5 cellular contexts compared by ENCODE assay signal in the genomic region with DNA sequence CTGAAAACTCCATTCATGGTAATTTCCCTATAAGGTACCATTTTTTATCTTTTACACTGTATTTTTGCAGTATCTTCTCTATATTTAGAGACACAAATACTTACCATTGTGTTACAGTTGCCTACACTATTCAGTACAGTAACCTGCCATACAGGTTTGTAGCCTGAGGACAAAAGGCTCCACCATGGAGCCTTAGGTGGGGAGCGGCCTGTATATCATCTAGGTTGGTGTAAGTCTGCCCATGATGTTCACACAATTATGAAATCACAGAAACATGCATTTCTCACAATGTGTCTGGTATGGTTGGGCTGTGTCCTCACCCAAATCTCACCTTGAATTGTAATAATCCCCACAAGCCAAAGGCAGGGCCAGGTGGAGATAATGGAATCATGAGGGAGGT.
"Had no signal": no experiment of that assay in that cellular context is flagged by ENCODE, and none has a peak within 500 bp of the region (broad histone marks: within the 10 kb centered on the region; RNA-seq: fewer than 3 reads in every experiment).

No MANE protein-coding gene starts in this region.

- H3K36me3 ChIP-seq: HAP-1 had no signal

- DNase-seq: H7, HFFc6 had no signal

- H3K4me3 ChIP-seq: GM23338, HAP-1 had no signal

- H3K9me3 ChIP-seq: HAP-1 had no signal

- H2AFZ ChIP-seq: GM23338 had no signal

- H3K4me1 ChIP-seq: HAP-1 had no signal

- H3K4me2 ChIP-seq: GM23338 had no signal

- H3K27ac ChIP-seq: HL-60 had no signal
